17 cellular contexts compared by ENCODE assay signal in genomic region chr1:51635611-51636010, GRCh38. TPM values are rescaled to one million over a fixed set of nuclear protein-coding genes. Genes with fewer than 3 reads are reported as not detected.
A peak's percentile ranks its signal among the peaks of the same experiment; 100 is the strongest.
DNase-seq lines count a peak whose midpoint lies in the region; ATAC-seq, FAIRE-seq and TF ChIP-seq lines count a peak whose summit lies in the region.
"Had no signal": no experiment of that assay in that cellular context is flagged by ENCODE, and none has a peak within 500 bp of the region (broad histone marks: within the 10 kb centered on the region; RNA-seq: fewer than 3 reads in every experiment).

No MANE protein-coding gene starts in this region.

- H3K9me3 Mint-ChIP-seq in Caco-2 (ENCODE audit: unreplicated experiment), result no peaks in the 10 kb centered on the region
- H3K9me3 Mint-ChIP-seq: CD4-positive, alpha-beta T cell had no signal

- peak overlapping the region; percentile 38 for H3K4me3 Mint-ChIP-seq in Caco-2 (ENCODE audit: unreplicated experiment)
- H3K4me3 Mint-ChIP-seq: B cell; CD4-positive, alpha-beta T cell had no signal

- no peak for TF ChIP-seq POLR2A in HepG2 (IDR thresholded peaks at IDR 0.05; ENCODE audit: insufficient read depth in 1 of 2, low read depth in 2 of 2, low read length in 2 of 2)

- H3K4me1 ChIP-seq in Caco-2 (peaks cover 17% of the 10 kb centered on the region), ascending aorta (peaks cover 0 to 44% of the 10 kb centered on the region in 2 donors), HepG2 (ENCODE audit: insufficient read depth, low read length) (peaks cover 28% of the 10 kb centered on the region), tibial artery (peaks cover 0 to 95% (median 40%) of the 10 kb centered on the region in 4 donors)

- H3K27me3 ChIP-seq in Caco-2 (replicated peaks; ENCODE audit: control insufficient read depth, insufficient read depth, low read length), result no peaks in the 10 kb centered on the region
- no peaks in the 10 kb centered on the region for H3K27me3 ChIP-seq in ascending aorta
- H3K27me3 ChIP-seq in HepG2 (ENCODE audit: control insufficient read depth in 1 of 2, insufficient read depth in 2 of 2, low read length in 2 of 2), result no peaks in the 10 kb centered on the region
- no peaks in the 10 kb centered on the region for H3K27me3 ChIP-seq in tibial artery

- H3K4me3 ChIP-seq in Caco-2 (ENCODE audit: low read depth, low read length) (no peak overlapping the region), ascending aorta (no peak overlapping the region), HepG2 (replicated peaks in 1 of 3; ENCODE audit: insufficient read depth in 1 of 3, low read depth in 2 of 3, low read length in 3 of 3) (no peak overlapping the region), tibial artery (no peak overlapping the region)

- POLR2A ChIA-PET in Caco-2 (lab: Charles Lee) (interaction anchor here (0.8 kb wide), 1 partner anchor 13 kb away, joined by 3 read pairs; no protein-coding TSS in a partner anchor), HepG2 (lab: Yijun Ruan, JAX) (no interaction called here)

- ATAC-seq in HepG2 (no peak), Right ventricle myocardium superior (ENCODE audit: poor library complexity) (no peak)
- no peak for ATAC-seq in activated CD4-positive, CD25-positive, alpha-beta regulatory T cell treated with anti-CD3 and anti-CD28 coated beads, Interleukin-2, amount 50 U/mL, for 24 hours

- H3K27ac Mint-ChIP-seq in Caco-2 (ENCODE audit: unreplicated experiment), result no peak overlapping the region
- H3K27ac Mint-ChIP-seq: B cell; CD4-positive, alpha-beta T cell had no signal

- BruUV-seq in Caco-2 (replicated peaks; lab: Mats Ljungman, UMichigan) (no TSS peak), HepG2 (replicated peaks; lab: Mats Ljungman, UMichigan) (no TSS peak)

- H3K4me2 ChIP-seq in HepG2 (ENCODE audit: low read depth, low read length), result no peak overlapping the region

- H3K4me1 Mint-ChIP-seq in Caco-2 (ENCODE audit: low read depth, unreplicated experiment), result peaks cover 12% of the 10 kb centered on the region

- TF ChIP-seq EP300 in HepG2 (IDR thresholded peaks at IDR 0.05; ENCODE audit: low read depth in 2 of 2, low read length in 2 of 2), result no peak
- TF ChIP-seq EP300 in HepG2 (CRISPR knock-in tag; IDR thresholded peaks at IDR 0.05; ENCODE audit: borderline replicate concordance), result no peak

- no peaks in the 10 kb centered on the region for H3K36me3 Mint-ChIP-seq in Caco-2 (ENCODE audit: insufficient read depth, unreplicated experiment)

- no peak for FAIRE-seq in HepG2 (lab: Jason Lieb, UNC)
- FAIRE-seq: G401.6, GM12891 had no signal

- H3K27me3 Mint-ChIP-seq in Caco-2 (ENCODE audit: insufficient read depth, unreplicated experiment), result no peaks in the 10 kb centered on the region
- H3K27me3 Mint-ChIP-seq: B cell; CD4-positive, alpha-beta T cell had no signal

- in situ Hi-C loops in HepG2 (cut with HindIII; ENCODE audit: extremely low pct_ligation_motif_present, low pct_unique_long_range_greater_than_20kb), result no loop called here

- H3K9me3 ChIP-seq in Caco-2, result no peaks in the 10 kb centered on the region
- no peaks in the 10 kb centered on the region for H3K9me3 ChIP-seq in ascending aorta
- no peaks in the 10 kb centered on the region for H3K9me3 ChIP-seq in HepG2 (ENCODE audit: low read length)
- H3K9me3 ChIP-seq in tibial artery, result no peaks in the 10 kb centered on the region

- H4K20me1 ChIP-seq in HepG2 (ENCODE audit: insufficient read depth, low read length), result no peaks in the 10 kb centered on the region; the same call in 1 of the 2 replicates

- H3K79me2 ChIP-seq in HepG2 (ENCODE audit: insufficient read depth, low read length), result peaks cover 25% of the 10 kb centered on the region

- TF ChIP-seq RAD21 in HepG2 (CRISPR knock-in tag; IDR thresholded peaks at IDR 0.05), result no peak

- no peak overlapping the region for H3K9ac ChIP-seq in HepG2 (ENCODE audit: insufficient read depth, low read depth, low read length)

- DNase-seq in Caco-2 (no peak), ascending aorta (ENCODE audit: low spot score in 2 of 2) (no peak), HepG2 (ENCODE audit: low spot score) (no peak), tibial artery (no peak), DMS53 treated with DMSO at 0.1 percent for 48 hours (lab: John Stamatoyannopoulos, UW; ENCODE audit: unreplicated experiment) (no peak), KG1 (lab: John Stamatoyannopoulos, UW) (no peak), Right ventricle myocardium superior (no peak)
- DNase-seq: C1 segment of cervical spinal cord; CD4-positive, alpha-beta T cell; DMS79 treated with DMSO at 0.1 percent for 48 hours; EL; HCEC 1CT had no signal

- H3K27ac ChIP-seq in ascending aorta (peak overlapping the region; percentile 72 to 87), HepG2 (ENCODE audit: extremely low read length, insufficient read depth, low read length) (no peak overlapping the region), tibial artery (peak overlapping the region; percentile 81 to 85)
- H3K27ac ChIP-seq: HL-60 had no signal

- TF ChIP-seq CTCF in Caco-2 (IDR thresholded peaks at IDR 0.05; ENCODE audit: insufficient read depth in 1 of 2, low read depth in 1 of 2, low read length in 1 of 2, severe bottlenecking in 1 of 2, unreplicated experiment in 1 of 2), result no peak
- no peak for TF ChIP-seq CTCF in ascending aorta (IDR thresholded peaks at IDR 0.05)
- TF ChIP-seq CTCF in HepG2 (CRISPR knock-in tag; IDR thresholded peaks at IDR 0.05), result no peak
- no peak for TF ChIP-seq CTCF in tibial artery (IDR thresholded peaks at IDR 0.05)

- H3K36me3 ChIP-seq in Caco-2 (ENCODE audit: control insufficient read depth, insufficient read depth, low read length) (no peaks in the 10 kb centered on the region), ascending aorta (no peaks in the 10 kb centered on the region), HepG2 (replicated peaks in 1 of 2; ENCODE audit: control insufficient read depth in 1 of 2, insufficient read depth in 2 of 2, low read length in 2 of 2) (no peaks in the 10 kb centered on the region), tibial artery (no peaks in the 10 kb centered on the region)

- CTCF ChIA-PET in Caco-2 (lab: Charles Lee), result no interaction called here
- CTCF ChIA-PET in HepG2 (lab: Yijun Ruan, JAX; ENCODE audit: low intra/inter-chr PET ratio, low total read pairs), result no interaction called here

- H2AFZ ChIP-seq in HepG2 (ENCODE audit: low read length), result no peak overlapping the region

- intact Hi-C loops in Caco-2 (cut with micrococcal nuclease; ENCODE audit: unreplicated experiment), result loop anchor here (1.0 to 5.0 kb wide), 2 partner anchors 13 to 57 kb away; no protein-coding TSS in a partner anchor
- intact Hi-C loops in ascending aorta (cut with DNase I), result loop anchor here (2.0 kb wide), 1 partner anchor 19 kb away; the partner anchor contains the start of gene OSBPL9
- intact Hi-C loops in HepG2 (cut with micrococcal nuclease; ENCODE audit: unreplicated experiment), result no loop called here
- intact Hi-C loops in tibial artery (cut with DNase I; ENCODE audit: low total_unique reads), result no loop called here
- intact Hi-C loops in Right ventricle myocardium superior (cut with DNase I), result no loop called here

- WGBS in HepG2 (ENCODE audit: low lambda C conversion rate), result 52% methylated on average over 3 of the region's 3 CpGs

TF ChIP-seq in HepG2, 621 proteins besides CTCF, POLR2A, EP300 and RAD21:
- TF ChIP-seq HNF4A (CRISPR knock-in tag; IDR thresholded peaks at IDR 0.05) (peak; percentile 27; the same call in 1 of the 2 replicates), ZNF580 (CRISPR knock-in tag; IDR thresholded peaks at IDR 0.05; ENCODE audit: borderline replicate concordance, low read depth) (no peak), ZFP1 (CRISPR knock-in tag; IDR thresholded peaks at IDR 0.05) (no peak)

RNA-seq across cellular contexts. Expression of gene OSBPL9, which starts 18.7 kb away (rescaled TPM):
- total RNA-seq in Caco-2 (2022) (58.7 and 61.9 TPM in 2 replicates), ascending aorta (101 TPM), HepG2 (2016; rRNA removed; fragmentation: Illumina TruSeq; extraction: Trizol) (142 and 198 TPM in 2 replicates), Right ventricle myocardium superior (41.7 TPM)
- 83.0 and 90.3 TPM in 2 replicates for total RNA-seq in HepG2 (2016; cell fraction: cytosol; rRNA removed; fragmentation: Illumina TruSeq; extraction: Trizol; ENCODE audit: low read depth)
- total RNA-seq in HepG2 (2016; cell fraction: insoluble cytoplasmic fraction; rRNA removed; fragmentation: Illumina TruSeq; extraction: Trizol), result 140 and 189 TPM in 2 replicates
- total RNA-seq in HepG2 (2016; cell fraction: membrane; rRNA removed; fragmentation: Illumina TruSeq; extraction: Trizol), result 195 and 199 TPM in 2 replicates
- total RNA-seq in HepG2 (2016; cell fraction: nucleus; rRNA removed; fragmentation: Illumina TruSeq; extraction: Trizol), result 96.3 and 107 TPM in 2 replicates
- 83.6 and 90.3 TPM in 2 replicates for polyA plus RNA-seq in HepG2 (2011; rRNA removed)
- polyA plus RNA-seq in HepG2 (2011; cell fraction: cytosol; rRNA removed), result 52.4 and 69.4 TPM in 2 replicates
- polyA plus RNA-seq in HepG2 (2011; cell fraction: nucleus; rRNA removed), result 49.8 and 58.7 TPM in 2 replicates
- polyA plus RNA-seq in HepG2 (2012), result 57.7 and 63.5 TPM in 2 replicates
- polyA plus RNA-seq in HepG2 (2016; cell fraction: cytosol; fragmentation: Illumina TruSeq; extraction: Trizol; ENCODE audit: low read depth), result 46.8 and 71.1 TPM in 2 replicates
- 168 and 174 TPM in 2 replicates for polyA plus RNA-seq in HepG2 (2016; cell fraction: insoluble cytoplasmic fraction; fragmentation: Illumina TruSeq; extraction: Trizol; ENCODE audit: low read depth)
- polyA plus RNA-seq in HepG2 (2016; cell fraction: membrane; fragmentation: Illumina TruSeq; extraction: Trizol; ENCODE audit: low read depth), result 130 and 144 TPM in 2 replicates
- 90.8 and 95.0 TPM in 2 replicates for polyA plus RNA-seq in HepG2 (2016; cell fraction: nucleus; fragmentation: Illumina TruSeq; extraction: Trizol; ENCODE audit: insufficient read depth, low read depth)
- 188 and 207 TPM in 2 replicates for polyA minus RNA-seq in HepG2 (2011; rRNA and poly(A)+ RNA removed; ENCODE audit: low replicate concordance)
- polyA minus RNA-seq in HepG2 (2011; cell fraction: cytosol; rRNA and poly(A)+ RNA removed), result 68.2 and 76.9 TPM in 2 replicates
- 202 and 205 TPM in 2 replicates for polyA minus RNA-seq in HepG2 (2011; cell fraction: nucleus; rRNA and poly(A)+ RNA removed)

Comparison
In these comparisons a context has a peak if more than half of its experiments do, and no peak if none do; other contexts are left out.
1. intact Hi-C loops: an anchor here in Caco-2 (1.0 to 5.0 kb wide) and ascending aorta (2.0 kb wide); none called in HepG2, tibial artery and Right ventricle myocardium superior.